Comparison of ENCODE assay signal across 12 cellular contexts in the genomic region with DNA sequence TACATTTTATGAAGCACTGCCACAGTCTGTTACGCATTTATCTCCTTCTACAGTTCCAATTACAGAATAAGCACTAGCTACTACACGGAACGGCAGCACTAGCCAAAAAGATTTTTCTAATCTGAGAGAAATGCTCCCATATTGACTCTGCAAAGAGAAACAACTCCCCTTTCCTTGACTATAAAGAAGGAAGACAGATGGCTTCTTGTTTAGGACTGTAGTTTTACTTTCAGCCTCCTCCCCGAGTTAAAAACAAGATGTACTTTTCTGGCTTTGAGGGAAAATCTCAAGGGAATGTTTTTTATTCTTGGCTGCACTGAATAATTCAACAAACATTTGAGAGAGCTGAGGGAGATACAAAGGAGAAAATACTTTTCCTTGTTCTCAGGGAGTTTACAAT. TPM values are rescaled to one million over a fixed set of nuclear protein-coding genes. Genes with fewer than 3 reads are reported as not detected.
DNase-seq lines count a peak whose midpoint lies in the region; ATAC-seq and TF ChIP-seq lines count a peak whose summit lies in the region.
"Had no signal": no experiment of that assay in that cellular context is flagged by ENCODE, and none has a peak within 500 bp of the region (broad histone marks: within the 10 kb centered on the region; RNA-seq: fewer than 3 reads in every experiment).

No MANE protein-coding gene starts in this region.

- TF ChIP-seq CTCF in OCI-LY3 (IDR thresholded peaks at IDR 0.05; ENCODE audit: low read depth, low read length), result no peak
- TF ChIP-seq CTCF in esophagus squamous epithelium (IDR thresholded peaks at IDR 0.05), result no peak
- TF ChIP-seq CTCF in neural crest cell (conservative IDR thresholded peaks at IDR 0.05), result no peak

- no peak overlapping the region for H2AFZ ChIP-seq in OCI-LY3 (ENCODE audit: low read depth, low read length)

- intact Hi-C loops in esophagus squamous epithelium (cut with DNase I), result loop anchor here (10.0 kb wide), 1 partner anchor 172 kb away; no protein-coding TSS in a partner anchor

- H3K4me3 ChIP-seq in BLaER1 (no peak overlapping the region), OCI-LY3 (ENCODE audit: low read length) (peak overlapping the region; percentile 51), esophagus squamous epithelium (no peak overlapping the region)

- DNase-seq in esophagus squamous epithelium (lab: John Stamatoyannopoulos, UW) (no peak), neural crest cell (ENCODE audit: low read depth, low spot score) (no peak)
- no peak for DNase-seq in stimulated activated naive CD4-positive, alpha-beta T cell treated with Interleukin-2 at 50 U/mL for 16 hours (lab: John Stamatoyannopoulos, UW)
- DNase-seq: Calu3, naive B cell had no signal

- H3K4me3 Mint-ChIP-seq in neural crest cell, result peak overlapping the region; percentile 73
- no peak overlapping the region for H3K4me3 Mint-ChIP-seq in stimulated activated memory B cell treated with anti-CD40 and anti-IgM and Interleukin-4, amounts not matched to agents 10 μg/mL and 1 μg/mL and 100 μg/mL, for 72 hours

- H3K9me3 ChIP-seq in BLaER1, result no peaks in the 10 kb centered on the region
- no peaks in the 10 kb centered on the region for H3K9me3 ChIP-seq in OCI-LY3 (ENCODE audit: insufficient read depth, low read length)
- no peaks in the 10 kb centered on the region for H3K9me3 ChIP-seq in esophagus squamous epithelium

- no peaks in the 10 kb centered on the region for H3K36me3 Mint-ChIP-seq in neural crest cell (ENCODE audit: low read depth)
- H3K36me3 Mint-ChIP-seq in stimulated activated memory B cell treated with anti-CD40 and anti-IgM and Interleukin-4, amounts not matched to agents 10 μg/mL and 1 μg/mL and 100 μg/mL, for 72 hours, result no peaks in the 10 kb centered on the region
- H3K36me3 Mint-ChIP-seq: naive B cell had no signal

- ATAC-seq in HG02884 (IDR thresholded peaks at IDR 0.05; ENCODE audit: unreplicated experiment), result no peak
- no peak for ATAC-seq in HG03139 (IDR thresholded peaks at IDR 0.05; ENCODE audit: unreplicated experiment)
- ATAC-seq in stimulated activated memory B cell treated with anti-CD40 and anti-IgM and Interleukin-4, amounts not matched to agents 10 μg/mL and 1 μg/mL and 100 μg/mL, for 72 hours, result no peak

- H3K27ac ChIP-seq in BLaER1, result peak overlapping the region; percentile 56
- no peak overlapping the region for H3K27ac ChIP-seq in OCI-LY3 (ENCODE audit: low read length)
- peak overlapping the region in 3 of 4 donors; percentile 28 to 95 (median 28) for H3K27ac ChIP-seq in esophagus squamous epithelium
- H3K27ac ChIP-seq: epithelial cell of prostate had no signal

- H3K4me1 Mint-ChIP-seq in neural crest cell, result peaks cover 6% of the 10 kb centered on the region
- H3K4me1 Mint-ChIP-seq in stimulated activated memory B cell treated with anti-CD40 and anti-IgM and Interleukin-4, amounts not matched to agents 10 μg/mL and 1 μg/mL and 100 μg/mL, for 72 hours, result peaks cover 25% of the 10 kb centered on the region

- H3K9ac ChIP-seq in BLaER1, result no peak overlapping the region; the same call in 1 of the 2 replicates
- no peak overlapping the region for H3K9ac ChIP-seq in OCI-LY3 (ENCODE audit: low read length)

- H4K20me1 ChIP-seq in BLaER1, result peaks cover 18% of the 10 kb centered on the region
- peaks cover 14% of the 10 kb centered on the region; the same call in 1 of the 2 replicates for H4K20me1 ChIP-seq in OCI-LY3 (ENCODE audit: insufficient read depth, low read length)

- peaks cover 56% of the 10 kb centered on the region for H3K4me1 ChIP-seq in BLaER1
- peaks cover 36% of the 10 kb centered on the region for H3K4me1 ChIP-seq in OCI-LY3 (ENCODE audit: low read length)
- peaks cover 3 to 44% (median 3%) of the 10 kb centered on the region in 3 donors for H3K4me1 ChIP-seq in esophagus squamous epithelium

- no peaks in the 10 kb centered on the region for H3K27me3 ChIP-seq in BLaER1
- H3K27me3 ChIP-seq in OCI-LY3 (ENCODE audit: low read depth, low read length), result peaks cover 18% of the 10 kb centered on the region
- H3K27me3 ChIP-seq in esophagus squamous epithelium, result no peaks in the 10 kb centered on the region

- no peaks in the 10 kb centered on the region for H3K36me3 ChIP-seq in BLaER1
- no peaks in the 10 kb centered on the region for H3K36me3 ChIP-seq in OCI-LY3 (replicated peaks; ENCODE audit: low read depth, low read length)
- H3K36me3 ChIP-seq in esophagus squamous epithelium, result no peaks in the 10 kb centered on the region

- 29 to 34% methylated on average over 4 of the region's 4 CpGs for WGBS in esophagus squamous epithelium, 2 donors

- peaks cover 75% of the 10 kb centered on the region for H3K27me3 Mint-ChIP-seq in neural crest cell (ENCODE audit: low read depth)
- H3K27me3 Mint-ChIP-seq in stimulated activated memory B cell treated with anti-CD40 and anti-IgM and Interleukin-4, amounts not matched to agents 10 μg/mL and 1 μg/mL and 100 μg/mL, for 72 hours, result peaks cover 10% of the 10 kb centered on the region

- H3K79me2 ChIP-seq in OCI-LY3 (ENCODE audit: low read length), result peaks cover 28% of the 10 kb centered on the region

- no peaks in the 10 kb centered on the region for H3K9me3 Mint-ChIP-seq in neural crest cell
- no peaks in the 10 kb centered on the region for H3K9me3 Mint-ChIP-seq in stimulated activated memory B cell treated with anti-CD40 and anti-IgM and Interleukin-4, amounts not matched to agents 10 μg/mL and 1 μg/mL and 100 μg/mL, for 72 hours
- H3K9me3 Mint-ChIP-seq: activated T-helper 2 cell treated with anti-CD3 and anti-CD28 coated beads, Interferon-gamma antibody, Interleukin-2, Interleukin-4, amounts not matched to agents 10 μg/mL and 5 μg/mL and 100 μg/mL, durations not matched to agents 14 hours and 24 hours and 36 hours; naive B cell had no signal

- H3K27ac Mint-ChIP-seq in neural crest cell (ENCODE audit: unreplicated experiment), result no peak overlapping the region
- no peak overlapping the region for H3K27ac Mint-ChIP-seq in stimulated activated memory B cell treated with anti-CD40 and anti-IgM and Interleukin-4, amounts not matched to agents 10 μg/mL and 1 μg/mL and 100 μg/mL, for 72 hours
- H3K27ac Mint-ChIP-seq: activated T-helper 2 cell treated with anti-CD3 and anti-CD28 coated beads, Interferon-gamma antibody, Interleukin-2, Interleukin-4, amounts not matched to agents 10 μg/mL and 5 μg/mL and 100 μg/mL, durations not matched to agents 14 hours and 24 hours and 36 hours had no signal

- TF ChIP-seq POLR2A in esophagus squamous epithelium (IDR thresholded peaks at IDR 0.05), result no peak

- H3K4me2 ChIP-seq in BLaER1, result peak overlapping the region; percentile 87
- peak overlapping the region; percentile 92 for H3K4me2 ChIP-seq in OCI-LY3 (ENCODE audit: low read length)

RNA-seq across cellular contexts. Expression of gene SLC44A1, which starts 1.9 kb away (rescaled TPM):
- total RNA-seq in esophagus squamous epithelium (10 to 100 TPM; 19.9 to 52.9 (median 37.8) TPM), neural crest cell (13.7 and 13.9 TPM in 2 replicates)
